Comparison of ENCODE assay signal across 1 cellular context in genomic region chr4:40245794-40246546, GRCh38.
TF ChIP-seq lines count a peak whose summit lies in the region.

No MANE protein-coding gene starts in this region.

TF ChIP-seq in GM12878, 131 proteins besides CTCF, POLR2A, EP300 and RAD21 (continued from another document):
- TF ChIP-seq E2F8 (IDR thresholded peaks at IDR 0.05; ENCODE audit: low read depth, partially characterized antibody), result no peak
- TF ChIP-seq CREM (IDR thresholded peaks at IDR 0.05; ENCODE audit: low read depth), result no peak
- peak; percentile 45; the same call in 1 of the 2 replicates for TF ChIP-seq POLR2AphosphoS5 (IDR thresholded peaks at IDR 0.05; ENCODE audit: low read length)
- 0 out of 2 replicates have a peak, but pooled peaks have one; percentile 4 for TF ChIP-seq FOXM1 (IDR thresholded peaks at IDR 0.05; ENCODE audit: low read depth, low read length)
- no peak for TF ChIP-seq BCLAF1 (IDR thresholded peaks at IDR 0.05)
- no peak for TF ChIP-seq SMAD1 (IDR thresholded peaks at IDR 0.05; ENCODE audit: low read depth, partially characterized antibody)
- peak; percentile 36; the same call in 1 of the 2 replicates for TF ChIP-seq PML (IDR thresholded peaks at IDR 0.05; ENCODE audit: low read length)
- no peak for TF ChIP-seq RCOR1 (conservative IDR thresholded peaks at IDR 0.05; ENCODE audit: low read depth, low read length)
- TF ChIP-seq NR2C1 (IDR thresholded peaks at IDR 0.05), result no peak
